ENCODE assay signal across 13 cellular contexts in genomic region chr2:202442882-202443281, GRCh38.
DNase-seq lines count a peak whose midpoint lies in the region; ATAC-seq and TF ChIP-seq lines count a peak whose summit lies in the region.
"Had no signal": no experiment of that assay in that cellular context is flagged by ENCODE, and none has a peak within 500 bp of the region (broad histone marks: within the 10 kb centered on the region; RNA-seq: fewer than 3 reads in every experiment).

No MANE protein-coding gene starts in this region.

- H3K79me2 ChIP-seq in trophoblast cell (ENCODE audit: control insufficient read depth, insufficient read depth, low read length, poor library complexity): peaks cover 6% of the 10 kb centered on the region

- H4K8ac ChIP-seq in trophoblast cell (ENCODE audit: low read depth, low read length): no peak overlapping the region

- H3K36me3 ChIP-seq in trophoblast cell (ENCODE audit: control insufficient read depth in 1 of 2, insufficient read depth in 2 of 2, low read length in 2 of 2): peaks cover 0 to 3% of the 10 kb centered on the region in 2 experiments
- H3K36me3 ChIP-seq: BE2C had no signal

- H4K91ac ChIP-seq in trophoblast cell (ENCODE audit: low read depth, low read length): no peak overlapping the region

- H2AK5ac ChIP-seq in trophoblast cell (ENCODE audit: low read length): no peak overlapping the region

- H3K23ac ChIP-seq in trophoblast cell (ENCODE audit: low read length): no peak overlapping the region

- H3K4me3 ChIP-seq in choroid plexus epithelial cell (ENCODE audit: low read depth, low read length) (no peak overlapping the region), trophoblast cell (ENCODE audit: low read depth, low read length) (no peak overlapping the region)

- no peaks in the 10 kb centered on the region for H3K9me3 ChIP-seq in trophoblast cell (ENCODE audit: insufficient read depth, low read depth, low read length)

- no peak overlapping the region for H3K27ac ChIP-seq in trophoblast cell (ENCODE audit: low read depth, low read length)

- no CpG with 5 or more reads among the region's 2 CpGs for WGBS in trophoblast cell (ENCODE audit: extremely low coverage, insufficient coverage, insufficient read length)

- H2AFZ ChIP-seq in trophoblast cell (ENCODE audit: insufficient read depth, low read length, poor library complexity): no peak overlapping the region

- no peak overlapping the region for H3K4me2 ChIP-seq in trophoblast cell (ENCODE audit: low read length)

- no peaks in the 10 kb centered on the region for H3K4me1 ChIP-seq in trophoblast cell (ENCODE audit: control insufficient read depth in 1 of 2, insufficient read depth in 2 of 2, low read length in 2 of 2)

- DNase-seq in HUDEP-2 (lab: John Stamatoyannopoulos, UW; ENCODE audit: unreplicated experiment in 76 of 76) (peak in 54 of 76 experiments; percentile 2 to 92 (median 60)), SK-N-DZ (ENCODE audit: low spot score) (peak; percentile 51), choroid plexus epithelial cell (ENCODE audit: low read depth) (peak; percentile 18), trophoblast cell (no peak), amygdala (lab: John Stamatoyannopoulos, UW) (no peak), NCI-H526 treated with DMSO at 0.1 percent for 48 hours (lab: John Stamatoyannopoulos, UW) (no peak)
- DNase-seq: BE2C; CD4-positive, alpha-beta memory T cell; HFFc6; NCI-H1417 treated with DMSO at 0.1 percent for 48 hours; NCI-H2081; NCI-H510A treated with DMSO at 0.1 percent for 48 hours had no signal

- H3K9ac ChIP-seq in trophoblast cell (ENCODE audit: low read length): no peak overlapping the region

- no peaks in the 10 kb centered on the region for H3K79me1 ChIP-seq in trophoblast cell (ENCODE audit: low read length)

- no peak overlapping the region for H2BK5ac ChIP-seq in trophoblast cell (ENCODE audit: low read depth, low read length, poor library complexity)

- H4K12ac ChIP-seq in trophoblast cell (ENCODE audit: low read depth, low read length): no peak overlapping the region

- H3K27me3 ChIP-seq in trophoblast cell (ENCODE audit: insufficient read depth, low read length): no peaks in the 10 kb centered on the region
- H3K27me3 ChIP-seq: BE2C had no signal

- no peak overlapping the region for H2BK12ac ChIP-seq in trophoblast cell (ENCODE audit: low read length)

- no peak overlapping the region for H3K18ac ChIP-seq in trophoblast cell (ENCODE audit: low read length)

- peak overlapping the region; percentile 6 for H3K4ac ChIP-seq in trophoblast cell (ENCODE audit: low read depth, low read length)

- TF ChIP-seq CTCF in choroid plexus epithelial cell (conservative IDR thresholded peaks at IDR 0.05; ENCODE audit: low read depth, low read length): no peak

- no peak for ATAC-seq in HG03565 (IDR thresholded peaks at IDR 0.05; ENCODE audit: unreplicated experiment)

- no peak overlapping the region for H2BK120ac ChIP-seq in trophoblast cell (ENCODE audit: insufficient read depth, low read length, poor library complexity)

- no peak overlapping the region for H3K14ac ChIP-seq in trophoblast cell (ENCODE audit: low read length)

Comparison
In these comparisons a context has a peak if more than half of its experiments do, and no peak if none do; other contexts are left out.
1. DNase-seq: peak in HUDEP-2 (54 of 76), SK-N-DZ (single experiment) and choroid plexus epithelial cell (single experiment); none in trophoblast cell (0 of 2), amygdala (0 of 56) and NCI-H526 treated with DMSO at 0.1 percent for 48 hours (single experiment).